Comparison of ENCODE assay signal across 34 cellular contexts in the genomic region with DNA sequence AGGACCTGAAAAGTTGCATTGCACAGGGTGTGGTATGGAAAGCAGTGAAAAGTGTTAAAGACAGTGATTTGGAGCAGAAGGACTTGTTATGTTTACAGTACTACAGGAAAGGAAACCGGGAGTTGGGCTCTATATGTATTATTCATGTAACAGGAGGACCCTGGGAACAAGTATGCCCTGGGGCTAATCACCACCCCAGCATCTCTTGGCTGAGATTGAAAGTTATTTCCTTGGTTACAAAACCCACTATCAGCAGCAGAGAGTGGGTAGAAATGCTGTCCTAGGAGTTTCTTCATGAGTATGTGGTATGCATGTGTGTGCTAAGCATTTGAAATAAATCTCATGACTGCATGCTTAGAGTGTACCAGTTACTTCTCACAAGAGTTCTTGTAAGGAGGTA. TPM values are rescaled to one million over a fixed set of nuclear protein-coding genes. Genes with fewer than 3 reads are reported as not detected.
DNase-seq lines count a peak whose midpoint lies in the region; ATAC-seq lines count a peak whose summit lies in the region.
"Had no signal": no experiment of that assay in that cellular context is flagged by ENCODE, and none has a peak within 500 bp of the region (broad histone marks: within the 10 kb centered on the region; RNA-seq: fewer than 3 reads in every experiment).

No MANE protein-coding gene starts in this region.

- H3K4me1 Mint-ChIP-seq in activated naive CD4-positive, alpha-beta T cell treated with anti-CD3 and anti-CD28 coated beads for 36 hours (ENCODE audit: low read depth): no peaks in the 10 kb centered on the region
- H3K4me1 Mint-ChIP-seq: CD14-positive monocyte; CD8-positive, alpha-beta memory T cell; IgD-negative memory B cell had no signal

- no peaks in the 10 kb centered on the region for H3K36me3 Mint-ChIP-seq in activated naive CD4-positive, alpha-beta T cell treated with anti-CD3 and anti-CD28 coated beads for 36 hours (ENCODE audit: low read depth)
- H3K36me3 Mint-ChIP-seq: CD14-positive monocyte; CD8-positive, alpha-beta memory T cell; IgD-negative memory B cell had no signal

- 50% methylated on average over 1 of the region's 1 CpG for WGBS in mesenchymal stem cell
- 39 to 64% methylated on average over 1 of the region's 1 CpG for WGBS in aorta, 2 donors

- no peak for ATAC-seq in aorta (ENCODE audit: low FRiP score)
- ATAC-seq: GM12878 had no signal

- peaks cover 5% of the 10 kb centered on the region for H3K79me1 ChIP-seq in mesenchymal stem cell (replicated peaks; ENCODE audit: low read length, poor library complexity, severe bottlenecking)

- H4K91ac ChIP-seq in mesenchymal stem cell (ENCODE audit: low read length): no peak overlapping the region

- no peaks in the 10 kb centered on the region for H3K27me3 ChIP-seq in adipocyte (replicated peaks; ENCODE audit: control insufficient read depth, insufficient read depth, low read length)
- H3K27me3 ChIP-seq in mesenchymal stem cell (ENCODE audit: control insufficient read depth in 1 of 2, insufficient read depth in 1 of 2, low read length in 2 of 2): no peaks in the 10 kb centered on the region
- H3K27me3 ChIP-seq in aorta (ENCODE audit: control insufficient read depth in 1 of 2, insufficient read depth in 2 of 2, low read length in 1 of 2): no peaks in the 10 kb centered on the region
- H3K27me3 ChIP-seq: BE2C, SJSA1 had no signal

- intact Hi-C loops in aorta (cut with DNase I): no loop called here
- intact Hi-C loops in activated naive CD4-positive, alpha-beta T cell treated with anti-CD3 and anti-CD28 coated beads for 36 hours (cut with micrococcal nuclease): no loop called here

- H2BK5ac ChIP-seq in mesenchymal stem cell (ENCODE audit: low read depth, low read length, poor library complexity, severe bottlenecking): no peak overlapping the region

- no peak overlapping the region for H3K4me3 Mint-ChIP-seq in activated naive CD4-positive, alpha-beta T cell treated with anti-CD3 and anti-CD28 coated beads for 36 hours
- H3K4me3 Mint-ChIP-seq: CD14-positive monocyte; CD8-positive, alpha-beta memory T cell; HFFc6; IgD-negative memory B cell had no signal

- H2AK5ac ChIP-seq in mesenchymal stem cell (ENCODE audit: low read length, severe bottlenecking): no peak overlapping the region

- peaks cover under 1% of the 10 kb centered on the region for H3K27me3 Mint-ChIP-seq in activated naive CD4-positive, alpha-beta T cell treated with anti-CD3 and anti-CD28 coated beads for 36 hours (ENCODE audit: low read depth)
- H3K27me3 Mint-ChIP-seq: CD8-positive, alpha-beta memory T cell; IgD-negative memory B cell had no signal

- peaks cover 1% of the 10 kb centered on the region for H3K9me3 Mint-ChIP-seq in activated naive CD4-positive, alpha-beta T cell treated with anti-CD3 and anti-CD28 coated beads for 36 hours

- no peak overlapping the region for H2BK120ac ChIP-seq in mesenchymal stem cell (ENCODE audit: low read depth, low read length)

- H3K27ac ChIP-seq in mesenchymal stem cell (ENCODE audit: low read length, poor library complexity, severe bottlenecking) (no peak overlapping the region), aorta (ENCODE audit: low read depth in 1 of 2, low read length in 2 of 2) (no peak overlapping the region)
- H3K27ac ChIP-seq: 22Rv1, KMS-11, PC-9, SJSA1 had no signal

- peaks cover 5% of the 10 kb centered on the region for H3K9me3 ChIP-seq in adipocyte (ENCODE audit: control insufficient read depth, low read length)
- H3K9me3 ChIP-seq in mesenchymal stem cell (ENCODE audit: control insufficient read depth, low read length): peaks cover 4% of the 10 kb centered on the region
- H3K9me3 ChIP-seq in aorta (ENCODE audit: control insufficient read depth, low read length): peaks cover 3% of the 10 kb centered on the region
- H3K9me3 ChIP-seq: BE2C, HAP-1, SJSA1 had no signal

- CTCF ChIA-PET in activated naive CD4-positive, alpha-beta T cell treated with anti-CD3 and anti-CD28 coated beads for 36 hours (lab: Charles Lee): interaction anchor here (0.6 kb wide), 1 partner anchor 662 kb away, joined by 3 read pairs; no protein-coding TSS in a partner anchor

- H3K4me1 ChIP-seq in adipocyte (ENCODE audit: control insufficient read depth, insufficient read depth, low read length): no peaks in the 10 kb centered on the region
- H3K4me1 ChIP-seq in mesenchymal stem cell (ENCODE audit: control insufficient read depth, insufficient read depth, low read depth, low read length): peaks cover 3% of the 10 kb centered on the region
- no peaks in the 10 kb centered on the region for H3K4me1 ChIP-seq in aorta (ENCODE audit: control insufficient read depth in 1 of 2, insufficient read depth in 2 of 2, low read length in 2 of 2)
- H3K4me1 ChIP-seq: BE2C, HAP-1, SJSA1 had no signal

- H3K9ac ChIP-seq in adipocyte (ENCODE audit: low read length): no peak overlapping the region
- H3K9ac ChIP-seq in mesenchymal stem cell (ENCODE audit: low read length): no peak overlapping the region
- H3K9ac ChIP-seq: KMS-11 had no signal

- no peak overlapping the region for H3K4me3 ChIP-seq in adipocyte (ENCODE audit: low read length)
- no peak overlapping the region for H3K4me3 ChIP-seq in mesenchymal stem cell (ENCODE audit: insufficient read depth in 1 of 2, low read depth in 1 of 2, low read length in 2 of 2)
- no peak overlapping the region for H3K4me3 ChIP-seq in aorta (ENCODE audit: low read length in 2 of 2)
- H3K4me3 ChIP-seq: GM12878, HAP-1, PC-9, SJSA1 had no signal

- DNase-seq in DMS 273 (lab: John Stamatoyannopoulos, UW; ENCODE audit: unreplicated experiment) (peak; percentile 3), DMS 273 treated with DMSO at 0.1 percent for 48 hours (lab: John Stamatoyannopoulos, UW) (no peak), adipocyte (ENCODE audit: low read depth) (peak; percentile 75), mesenchymal stem cell (peak; percentile 41), NCI-H524 treated with DMSO at 0.1 percent for 48 hours (lab: John Stamatoyannopoulos, UW) (no peak), aorta (no peak)
- DNase-seq in activated naive CD4-positive, alpha-beta T cell treated with anti-CD3 and anti-CD28 coated beads for 36 hours: no peak
- no peak for DNase-seq in activated CD8-positive, alpha-beta memory T cell treated with anti-CD3 and anti-CD28 coated beads, Interleukin-2, amount 50 U/mL, for 48 hours
- DNase-seq: ACHN; BE2C; CD8-positive, alpha-beta memory T cell; DMS153; DND-41; GDM1; GOT3; HFFc6; NCI-H1048; NCI-H1417; NCI-H187; NCI-H2081 treated with DMSO at 0.1 percent for 48 hours; NCI-H2171; NCI-H345; NCI-H510A treated with DMSO at 0.1 percent for 48 hours; NCI-H774; PC-9; Right ventricle myocardium superior; RPMI8226 had no signal

- H2BK15ac ChIP-seq in mesenchymal stem cell (ENCODE audit: low read depth, poor library complexity, severe bottlenecking): no peak overlapping the region

- H3K36me3 ChIP-seq in adipocyte (ENCODE audit: control insufficient read depth, insufficient read depth, low read length, severe bottlenecking) (no peaks in the 10 kb centered on the region), mesenchymal stem cell (ENCODE audit: control insufficient read depth in 1 of 2, insufficient read depth in 2 of 2, low read depth in 1 of 2, low read length in 2 of 2) (no peaks in the 10 kb centered on the region), aorta (ENCODE audit: control insufficient read depth in 1 of 2, insufficient read depth in 2 of 2, low read length in 1 of 2) (no peaks in the 10 kb centered on the region)
- H3K36me3 ChIP-seq: BE2C, HAP-1, SJSA1 had no signal

- no peak overlapping the region for H4K8ac ChIP-seq in mesenchymal stem cell (ENCODE audit: low read length)

- H3K4ac ChIP-seq in mesenchymal stem cell (ENCODE audit: low read depth in 1 of 2, low read length in 2 of 2): no peak overlapping the region

- H3K18ac ChIP-seq in mesenchymal stem cell (ENCODE audit: low read depth in 1 of 2, low read length in 2 of 2): no peak overlapping the region

- no peak overlapping the region for H2BK12ac ChIP-seq in mesenchymal stem cell (ENCODE audit: low read length in 2 of 2)

- H3K14ac ChIP-seq in mesenchymal stem cell (ENCODE audit: low read length in 2 of 2): no peak overlapping the region

- H3K23ac ChIP-seq in mesenchymal stem cell (ENCODE audit: low read length in 2 of 2): no peak overlapping the region

- no peak overlapping the region for H3K4me2 ChIP-seq in mesenchymal stem cell (ENCODE audit: low read length, poor library complexity, severe bottlenecking)
- H3K4me2 ChIP-seq: KMS-11, PC-9 had no signal

- no peak overlapping the region for H3K27ac Mint-ChIP-seq in activated naive CD4-positive, alpha-beta T cell treated with anti-CD3 and anti-CD28 coated beads for 36 hours
- H3K27ac Mint-ChIP-seq: CD8-positive, alpha-beta memory T cell; HFFc6; IgD-negative memory B cell had no signal

- H2AFZ ChIP-seq in mesenchymal stem cell (ENCODE audit: low read depth, low read length): no peak overlapping the region
- H2AFZ ChIP-seq: PC-9 had no signal

RNA-seq across cellular contexts. Expression of gene STK32B, which starts 46.9 kb away (rescaled TPM):
- 4.7 TPM for polyA plus RNA-seq in mesenchymal stem cell (2013, experiment 1 of 2)
- polyA plus RNA-seq in mesenchymal stem cell (2013, experiment 2 of 2): 4.8 TPM
- 1 to 10 TPM; 2.2 to 4.1 TPM for total RNA-seq in aorta
- 1 to 10 TPM in 1 of 2 donors, under 1 TPM in 1; 0.63 to 1.5 TPM for polyA plus RNA-seq in aorta
- total RNA-seq in activated naive CD4-positive, alpha-beta T cell treated with anti-CD3 and anti-CD28 coated beads for 36 hours: not detected
- total RNA-seq: CD8-positive, alpha-beta memory T cell; PC-9 had no signal
- polyA plus RNA-seq: CD8-positive, alpha-beta memory T cell; IgD-negative memory B cell had no signal

Comparison
In these comparisons a context has a peak if more than half of its experiments do, and no peak if none do; other contexts are left out.
1. DNase-seq: peak in DMS 273 (single experiment), adipocyte (single experiment) and mesenchymal stem cell (single experiment); none in DMS 273 treated with DMSO at 0.1 percent for 48 hours (single experiment), NCI-H524 treated with DMSO at 0.1 percent for 48 hours (single experiment), aorta (0 of 2), activated naive CD4-positive, alpha-beta T cell treated with anti-CD3 and anti-CD28 coated beads for 36 hours (single experiment) and activated CD8-positive, alpha-beta memory T cell treated with anti-CD3 and anti-CD28 coated beads, Interleukin-2, amount 50 U/mL, for 48 hours (single experiment).